1 cellular context compared by ENCODE assay signal in genomic region chr1:32471695-32472362, GRCh38.
A peak's percentile ranks its signal among the peaks of the same experiment; 100 is the strongest.
TF ChIP-seq lines count a peak whose summit lies in the region.

No MANE protein-coding gene starts in this region.

TF ChIP-seq in HepG2, 621 proteins besides CTCF, POLR2A, EP300 and RAD21 (continued from another document):
- TF ChIP-seq IKZF1 (IDR thresholded peaks at IDR 0.05) (0 out of 2 replicates have a peak, but pooled peaks have one; percentile 62), ZNF232 (CRISPR knock-in tag; IDR thresholded peaks at IDR 0.05; ENCODE audit: borderline replicate concordance) (no peak), NBN (conservative IDR thresholded peaks at IDR 0.05) (peak; percentile 93; the same call in 1 of the 2 replicates), ARNT (IDR thresholded peaks at IDR 0.05) (0 out of 2 replicates have a peak, but pooled peaks have one; percentile 15), ZBTB37 (CRISPR knock-in tag; IDR thresholded peaks at IDR 0.05) (no peak), FOXK2 (IDR thresholded peaks at IDR 0.05) (peak; percentile 64)
